In the genomic region with DNA sequence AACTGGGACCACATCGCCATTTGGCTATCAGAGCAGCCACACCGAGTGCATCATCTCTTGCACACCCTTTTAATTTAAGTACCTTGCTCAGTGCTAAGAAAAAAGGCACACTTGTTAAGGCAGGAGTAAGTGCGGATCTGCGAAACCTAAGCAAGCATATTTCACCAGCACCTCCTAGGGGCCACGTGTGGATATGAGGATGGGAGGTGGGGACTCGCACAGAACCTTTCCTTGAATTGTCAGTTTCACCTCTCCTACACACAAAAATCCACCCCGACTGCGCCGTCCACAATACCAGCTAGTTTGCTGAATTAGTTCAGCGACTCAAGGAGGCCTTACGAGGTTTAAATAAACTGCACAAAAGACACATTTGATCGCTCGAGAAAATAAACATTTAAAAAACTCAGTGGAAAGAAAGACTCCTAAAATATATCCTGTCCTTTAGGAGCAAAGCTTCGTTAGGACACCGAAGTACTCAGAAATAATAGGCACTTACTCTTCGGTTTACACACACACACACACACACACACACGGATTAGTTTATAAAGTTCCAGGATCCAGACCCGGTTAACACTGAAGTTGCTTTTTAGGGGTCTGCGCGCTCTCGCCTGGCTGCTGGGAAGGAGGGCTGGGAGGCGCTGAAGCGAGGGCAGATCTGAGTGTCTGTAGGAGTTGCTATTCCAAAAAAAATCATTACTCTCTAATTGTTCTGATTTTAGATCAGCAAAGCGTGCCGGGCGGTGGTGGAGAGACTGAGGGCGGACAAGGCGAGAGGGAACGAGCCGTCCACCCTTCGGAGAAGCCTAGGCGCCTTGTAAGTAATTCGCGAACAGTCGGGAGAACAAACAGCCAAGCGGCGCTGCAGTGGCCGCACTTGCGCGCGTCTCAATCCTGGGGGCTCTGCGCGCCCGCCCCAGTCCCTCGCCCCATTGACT, we compare ENCODE assay signal across 8 cellular contexts. TPM values are rescaled to one million over a fixed set of nuclear protein-coding genes. Genes with fewer than 3 reads are reported as not detected.
A peak's percentile ranks its signal among the peaks of the same experiment; 100 is the strongest.
DNase-seq lines count a peak whose midpoint lies in the region; ATAC-seq, FAIRE-seq and TF ChIP-seq lines count a peak whose summit lies in the region.

No MANE protein-coding gene starts in this region.

- TF ChIP-seq CTCF in A549 (IDR thresholded peaks at IDR 0.05): peak; percentile 80
- peak; percentile 77 for TF ChIP-seq CTCF in GM12872 (IDR thresholded peaks at IDR 0.05; ENCODE audit: insufficient read depth, low read depth, low read length)
- TF ChIP-seq CTCF in breast epithelium (IDR thresholded peaks at IDR 0.05): peak; percentile 9 to 54 (median 51)

- H3K36me3 ChIP-seq in breast epithelium: no peaks in the 10 kb centered on the region

- TF ChIP-seq POLR2A in A549 (IDR thresholded peaks at IDR 0.05; ENCODE audit: low read length) (no peak), breast epithelium (IDR thresholded peaks at IDR 0.05) (no peak)

- H3K4me1 ChIP-seq in A549 (peaks cover 10% of the 10 kb centered on the region), breast epithelium (no peaks in the 10 kb centered on the region)

- POLR2A ChIA-PET in A549 (lab: Yijun Ruan, JAX): interaction anchor here (0.6 kb wide), 1 partner anchor 645 kb away, joined by 3 read pairs; no protein-coding TSS in a partner anchor

- H3K4me3 ChIP-seq in A549 (peak overlapping the region; percentile 54), breast epithelium (peak overlapping the region; percentile 65 to 82 (median 67))

- ATAC-seq in A549: peak; percentile 72 to 81
- peak; percentile 17 for ATAC-seq in HG03095 (IDR thresholded peaks at IDR 0.05; ENCODE audit: unreplicated experiment)
- ATAC-seq in sciatic nerve: peak; percentile 77

- DNase-seq in A549 (ENCODE audit: low read depth in 1 of 2, low spot score in 1 of 2) (peak; percentile 69 to 80), NOMO-1 (lab: John Stamatoyannopoulos, UW; ENCODE audit: unreplicated experiment in 2 of 2) (peak; percentile 76 to 79), breast epithelium (ENCODE audit: low spot score in 2 of 2) (peak; percentile 54 to 55), iPS-NIHi11 (ENCODE audit: low spot score) (peak; percentile 42), sciatic nerve (ENCODE audit: low spot score) (peak; percentile 79), LoVo (ENCODE audit: low spot score) (no peak)

- WGBS in A549 (ENCODE audit: missing lambda C conversion rate): 5% methylated on average over 38 of the region's 45 CpGs

- CTCF ChIA-PET in A549 (lab: Yijun Ruan, JAX): interaction anchor here (0.7 to 4.3 kb wide), 30 partner anchors 9 to 703 kb away, joined by 3 to 30 read pairs (median 4); no protein-coding TSS in a partner anchor

- TF ChIP-seq RAD21 in A549 (conservative IDR thresholded peaks at IDR 0.05 in 1 of 2, IDR thresholded peaks at IDR 0.05 in 1 of 2): peak; percentile 84 to 86

- peak overlapping the region; percentile 99 for H3K4me2 ChIP-seq in A549

- H3K9me3 ChIP-seq in A549: no peaks in the 10 kb centered on the region
- H3K9me3 ChIP-seq in breast epithelium: no peaks in the 10 kb centered on the region

- peak; percentile 91 for FAIRE-seq in A549 (lab: Jason Lieb, UNC)

- intact Hi-C loops in breast epithelium (cut with DNase I; ENCODE audit: low total_unique reads) (no loop called here), sciatic nerve (cut with DNase I) (no loop called here)

- TF ChIP-seq EP300 in A549 (IDR thresholded peaks at IDR 0.05): no peak

- peaks cover 0 to 29% of the 10 kb centered on the region in 2 donors for H3K27me3 ChIP-seq in breast epithelium

- peak overlapping the region; percentile 61 to 80 for H3K27ac ChIP-seq in A549
- H3K27ac ChIP-seq in breast epithelium: peak overlapping the region; percentile 76 to 89

TF ChIP-seq in A549, 52 proteins besides CTCF, POLR2A, EP300 and RAD21:
- TF ChIP-seq FOSL2 (IDR thresholded peaks at IDR 0.05): no peak
- no peak for TF ChIP-seq FOSL2 (CRISPR knock-in tag; IDR thresholded peaks at IDR 0.05)
- TF ChIP-seq, protein P1, sequence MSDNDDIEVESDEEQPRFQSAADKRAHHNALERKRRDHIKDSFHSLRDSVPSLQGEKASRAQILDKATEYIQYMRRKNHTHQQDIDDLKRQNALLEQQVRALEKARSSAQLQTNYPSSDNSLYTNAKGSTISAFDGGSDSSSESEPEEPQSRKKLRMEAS (IDR thresholded peaks at IDR 0.05): peak; percentile 54; the same call in 1 of the 2 replicates
- TF ChIP-seq SMC3 (IDR thresholded peaks at IDR 0.05): peak; percentile 77
- no peak for TF ChIP-seq ZNF302 (CRISPR knock-in tag; IDR thresholded peaks at IDR 0.05)
- TF ChIP-seq NFE2L2 (conservative IDR thresholded peaks at IDR 0.05; ENCODE audit: low read length): no peak
- TF ChIP-seq CBX8 (IDR thresholded peaks at IDR 0.05): peak; percentile 64

RNA-seq across cellular contexts. Expression of a gene that starts 1.0 kb away (rescaled TPM):
- 0.14 and 0.40 TPM in 2 replicates for polyA plus RNA-seq in A549 (2011; rRNA removed)
- polyA plus RNA-seq in A549 (2012; cell fraction: cytosol; rRNA removed): 0.03 and 0.04 TPM in 2 replicates
- polyA plus RNA-seq in A549 (2012; cell fraction: nucleus; rRNA removed): 0.01 and 0.04 TPM in 2 replicates
- 0.12 to 0.17 TPM (median 0.14 TPM) in 3 replicates for polyA plus RNA-seq in A549 (2017; fragmentation: RNase III; extraction: RNeasy Plus Mini Kit Qiagen cat#74134 plus additional on column Dnase treatment)
- 1.0 and 1.2 TPM in 2 replicates for polyA minus RNA-seq in A549 (2011; rRNA and poly(A)+ RNA removed)
- 1 to 10 TPM; 2.4 to 8.8 (median 6.6) TPM for total RNA-seq in breast epithelium
- total RNA-seq in sciatic nerve: 11.9 TPM

Comparison
In these comparisons a context has a peak if more than half of its experiments do, and no peak if none do; other contexts are left out.
1. ATAC-seq: peak in every context shown above with its lines; median percentile 77 in sciatic nerve; 76 in A549; 17 in HG03095.